Comparison of ENCODE assay signal across 8 cellular contexts in genomic region chr2:206084468-206084869, GRCh38. TPM values are rescaled to one million over a fixed set of nuclear protein-coding genes. Genes with fewer than 3 reads are reported as not detected.
DNase-seq lines count a peak whose midpoint lies in the region; ATAC-seq and TF ChIP-seq lines count a peak whose summit lies in the region.

No MANE protein-coding gene starts in this region.

- intact Hi-C loops in sigmoid colon (cut with DNase I) = no loop called here

- H3K4me2 ChIP-seq in DND-41 (ENCODE audit: insufficient read depth, low read length) (peak overlapping the region; percentile 94), SK-N-SH (peak overlapping the region; percentile 86)

- no peak for TF ChIP-seq CTCF in DND-41 (IDR thresholded peaks at IDR 0.05; ENCODE audit: borderline replicate concordance, extremely low read depth, low read length, poor library complexity, severe bottlenecking)
- no peak for TF ChIP-seq CTCF in SK-N-SH (IDR thresholded peaks at IDR 0.05)
- TF ChIP-seq CTCF in sigmoid colon (IDR thresholded peaks at IDR 0.05) = no peak

- peaks cover 28% of the 10 kb centered on the region for H3F3A ChIP-seq in SK-N-SH (replicated peaks; ENCODE audit: insufficient read depth)

- TF ChIP-seq EP300 in SK-N-SH (IDR thresholded peaks at IDR 0.05; ENCODE audit: borderline replicate concordance in 1 of 2, low read depth in 1 of 2, low read length in 1 of 2) (no peak), sigmoid colon (IDR thresholded peaks at IDR 0.05) (no peak)

- peak overlapping the region; percentile 99 for H2AFZ ChIP-seq in DND-41 (ENCODE audit: low read depth, low read length)
- peak overlapping the region; percentile 54 for H2AFZ ChIP-seq in SK-N-SH (ENCODE audit: low read depth)

- 3% methylated on average over 10 of the region's 10 CpGs for WGBS in SK-N-SH (ENCODE audit: low lambda C conversion rate)
- whole genome bisulfite sequencing in sigmoid colon, 2 donors = 0% methylated on average over 10 of the region's 10 CpGs

- in situ Hi-C loops in KBM-7 (cut with MboI; ENCODE audit: low pct_unique_long_range_greater_than_20kb, low sequenced_read_pairs) = no loop called here

- H3K79me2 ChIP-seq in DND-41 (ENCODE audit: insufficient read depth, low read length) (peaks cover 88% of the 10 kb centered on the region), SK-N-SH (ENCODE audit: insufficient read depth) (peaks cover 79% of the 10 kb centered on the region)

- H3K4me1 Mint-ChIP-seq in central memory CD8-positive, alpha-beta T cell = peaks cover 44% of the 10 kb centered on the region

- H3K9me3 Mint-ChIP-seq in central memory CD8-positive, alpha-beta T cell = no peaks in the 10 kb centered on the region

- peak; percentile 68 to 71 for TF ChIP-seq POLR2A in sigmoid colon (IDR thresholded peaks at IDR 0.05)

- TF ChIP-seq RAD21 in SK-N-SH (IDR thresholded peaks at IDR 0.05; ENCODE audit: low read length) = no peak

- H3K9me2 ChIP-seq in SK-N-SH = no peaks in the 10 kb centered on the region

- H3K27ac Mint-ChIP-seq in central memory CD8-positive, alpha-beta T cell (ENCODE audit: low read depth) = peak overlapping the region; percentile 100

- POLR2A ChIA-PET in SK-N-SH (lab: Yijun Ruan, JAX) = no interaction called here

- ATAC-seq in DND-41 (ENCODE audit: insufficient read depth, low read depth) = peak; percentile 31
- ATAC-seq in central memory CD8-positive, alpha-beta T cell (replicated peaks; ENCODE audit: extremely low read depth, poor library complexity, severe bottlenecking) = no peak
- no peak for ATAC-seq in HG03469 (IDR thresholded peaks at IDR 0.05; ENCODE audit: unreplicated experiment)
- no peak for ATAC-seq in HG02840 (IDR thresholded peaks at IDR 0.05; ENCODE audit: low FRiP score, unreplicated experiment)

- CTCF ChIA-PET in SK-N-SH (lab: Yijun Ruan, JAX) = interaction anchor here (0.6 to 1.9 kb wide), 3 partner anchors 9 to 31 kb away, joined by 3 to 7 read pairs (median 4); no protein-coding TSS in a partner anchor

- H4K20me1 ChIP-seq in DND-41 (ENCODE audit: insufficient read depth, low read length) (peaks cover 7% of the 10 kb centered on the region; the same call in 1 of the 2 replicates), SK-N-SH (ENCODE audit: insufficient read depth) (no peaks in the 10 kb centered on the region)

- peaks cover 22% of the 10 kb centered on the region for H3K36me3 Mint-ChIP-seq in central memory CD8-positive, alpha-beta T cell (ENCODE audit: insufficient read depth)

- H3K9ac ChIP-seq in DND-41 (ENCODE audit: low read depth, low read length) (peak overlapping the region; percentile 99), SK-N-SH (peak overlapping the region; percentile 99)

- peak; percentile 37 for DNase-seq in DND-41
- DNase-seq in KBM-7 = peak; percentile 63
- peak; percentile 75 for DNase-seq in SK-N-SH
- peak in 1 of 2 donors; percentile 17 for DNase-seq in central memory CD8-positive, alpha-beta T cell (ENCODE audit: low spot score in 2 of 2)
- peak; percentile 67 for DNase-seq in iPS-NIHi7 (ENCODE audit: extremely low spot score)
- peak; percentile 91 for DNase-seq in sigmoid colon

- H3K27me3 Mint-ChIP-seq in central memory CD8-positive, alpha-beta T cell = no peaks in the 10 kb centered on the region

- H3K4me3 ChIP-seq in DND-41 (ENCODE audit: low read depth in 1 of 2, low read length in 2 of 2) = peak overlapping the region; percentile 83 to 98
- peak overlapping the region; percentile 78 to 86 for H3K4me3 ChIP-seq in SK-N-SH (ENCODE audit: low read depth in 2 of 2, low read length in 1 of 2)
- peak overlapping the region; percentile 71 to 88 (median 84) for H3K4me3 ChIP-seq in sigmoid colon

- H3K4me1 ChIP-seq in DND-41 (ENCODE audit: insufficient read depth, low read length) (peaks cover 36% of the 10 kb centered on the region), SK-N-SH (ENCODE audit: control insufficient read depth in 1 of 2, insufficient read depth in 2 of 2, low read depth in 1 of 2, low read length in 1 of 2) (peaks cover 0 to 5% of the 10 kb centered on the region in 2 experiments; a peak in 2 of 4 replicates), sigmoid colon (peaks cover 0 to 47% (median 31%) of the 10 kb centered on the region in 4 donors)

- no peaks in the 10 kb centered on the region for H3K9me3 ChIP-seq in DND-41 (ENCODE audit: insufficient read depth, low read length, severe bottlenecking)
- H3K9me3 ChIP-seq in SK-N-SH = no peaks in the 10 kb centered on the region
- no peaks in the 10 kb centered on the region for H3K9me3 ChIP-seq in sigmoid colon

- peak overlapping the region; percentile 100 for H3K27ac ChIP-seq in DND-41 (ENCODE audit: low read length)
- H3K27ac ChIP-seq in SK-N-SH (ENCODE audit: low read depth in 2 of 2, low read length in 1 of 2) = peak overlapping the region; percentile 98 to 99
- peak overlapping the region; percentile 94 to 99 (median 96) for H3K27ac ChIP-seq in sigmoid colon

- H3K27me3 ChIP-seq in DND-41 (ENCODE audit: insufficient read depth, low read length, poor library complexity) = no peaks in the 10 kb centered on the region
- H3K27me3 ChIP-seq in SK-N-SH (ENCODE audit: insufficient read depth) = no peaks in the 10 kb centered on the region
- no peaks in the 10 kb centered on the region for H3K27me3 ChIP-seq in sigmoid colon

- H3K36me3 ChIP-seq in DND-41 (ENCODE audit: insufficient read depth, low read length) (0 out of 2 replicates have a peak, but pooled peaks cover 3% of the 10 kb centered on the region), SK-N-SH (replicated peaks in 1 of 2; ENCODE audit: control insufficient read depth in 1 of 2, insufficient read depth in 2 of 2, low read length in 1 of 2) (no peaks in the 10 kb centered on the region), sigmoid colon (no peaks in the 10 kb centered on the region)

- H3K4me3 Mint-ChIP-seq in central memory CD8-positive, alpha-beta T cell = peak overlapping the region; percentile 99

TF ChIP-seq in SK-N-SH, 30 proteins besides CTCF, POLR2A, EP300 and RAD21:
- TF ChIP-seq RXRA (IDR thresholded peaks at IDR 0.05; ENCODE audit: borderline replicate concordance, low read depth) (no peak), REST (IDR thresholded peaks at IDR 0.05; ENCODE audit: low read depth, low read length) (peak; percentile 59; the same call in 1 of the 2 replicates), GABPA (IDR thresholded peaks at IDR 0.05; ENCODE audit: low read depth) (peak; percentile 47), MXI1 (IDR thresholded peaks at IDR 0.05; ENCODE audit: low read depth, low read length) (peak; percentile 75), TAF1 (IDR thresholded peaks at IDR 0.05; ENCODE audit: borderline replicate concordance, low read depth, low read length) (peak; percentile 53; the same call in 1 of the 2 replicates), POLR2AphosphoS5 (IDR thresholded peaks at IDR 0.05; ENCODE audit: low read depth, low read length) (peak; percentile 76), USF1 (IDR thresholded peaks at IDR 0.05; ENCODE audit: borderline replicate concordance, low read depth) (no peak), SIN3A (IDR thresholded peaks at IDR 0.05; ENCODE audit: borderline replicate concordance, low read depth, low read length) (peak; percentile 77; the same call in 1 of the 2 replicates)
- TF ChIP-seq, protein P1, sequence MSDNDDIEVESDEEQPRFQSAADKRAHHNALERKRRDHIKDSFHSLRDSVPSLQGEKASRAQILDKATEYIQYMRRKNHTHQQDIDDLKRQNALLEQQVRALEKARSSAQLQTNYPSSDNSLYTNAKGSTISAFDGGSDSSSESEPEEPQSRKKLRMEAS (IDR thresholded peaks at IDR 0.05; ENCODE audit: low read depth) = peak; percentile 66; the same call in 1 of the 2 replicates

RNA-seq across cellular contexts. Expression of gene INO80D, which starts 1.5 kb away (rescaled TPM):
- polyA plus RNA-seq in SK-N-SH (2012; rRNA removed) = 0.69 and 0.91 TPM in 2 replicates
- 0.58 and 0.64 TPM in 2 replicates for polyA plus RNA-seq in SK-N-SH (2012; cell fraction: cytosol; rRNA removed)
- 1.8 and 3.1 TPM in 2 replicates for polyA plus RNA-seq in SK-N-SH (2012; cell fraction: nucleus; rRNA removed)
- total RNA-seq in sigmoid colon = 10 to 100 TPM; 13.0 to 19.8 (median 17.3) TPM
- polyA plus RNA-seq in sigmoid colon = 1 to 10 TPM; 1.2 to 5.0 (median 1.4) TPM
